19 cellular contexts compared by ENCODE assay signal in genomic region chr2:207111757-207112156, GRCh38.
"Had no signal": no experiment of that assay in that cellular context is flagged by ENCODE, and none has a peak within 500 bp of the region (broad histone marks: within the 10 kb centered on the region; RNA-seq: fewer than 3 reads in every experiment).

No MANE protein-coding gene starts in this region.

- H3K4me1 ChIP-seq: parathyroid adenoma had no signal

- H3K27me3 Mint-ChIP-seq: activated CD4-positive, alpha-beta memory T cell treated with anti-CD3 and anti-CD28 coated beads for 36 hours; stimulated activated memory B cell treated with anti-CD40 and anti-IgM and Interleukin-4, amounts not matched to agents 10 μg/mL and 1 μg/mL and 100 μg/mL, for 72 hours had no signal

- H3K4me3 Mint-ChIP-seq: activated B cell treated with CpG ODN at 0.5 μM for 24 hours; activated CD4-positive, alpha-beta memory T cell treated with anti-CD3 and anti-CD28 coated beads for 36 hours; stimulated activated memory B cell treated with anti-CD40 and anti-IgM and Interleukin-4, amounts not matched to agents 10 μg/mL and 1 μg/mL and 100 μg/mL, for 72 hours had no signal

- H2AFZ ChIP-seq: parathyroid adenoma had no signal

- H3K79me2 ChIP-seq: parathyroid adenoma had no signal

- H3K27ac Mint-ChIP-seq: activated B cell treated with CpG ODN at 0.5 μM for 24 hours; activated CD4-positive, alpha-beta memory T cell treated with anti-CD3 and anti-CD28 coated beads for 36 hours; stimulated activated memory B cell treated with anti-CD40 and anti-IgM and Interleukin-4, amounts not matched to agents 10 μg/mL and 1 μg/mL and 100 μg/mL, for 72 hours had no signal

- H3K27ac ChIP-seq: esophagus muscularis mucosa, parathyroid adenoma, sigmoid colon, tibial nerve had no signal

- H3K9me3 ChIP-seq: esophagus muscularis mucosa, gastroesophageal sphincter, lower lobe of right lung, sigmoid colon, tibial nerve had no signal

- H3K9ac ChIP-seq: parathyroid adenoma had no signal

- DNase-seq: activated B cell treated with CpG ODN at 0.5 μM for 24 hours; activated CD4-positive, alpha-beta memory T cell treated with anti-CD3 and anti-CD28 coated beads for 36 hours; activated CD4-positive, alpha-beta T cell treated with anti-CD3 and anti-CD28 coated beads for 4 hours; activated T-cell treated with anti-CD3 and anti-CD28 coated beads for 4 hours; aorta; cortex of kidney; effector CD4-positive, alpha-beta T cell; left cardiac atrium; lower lobe of right lung; sigmoid colon; stimulated activated CD4-positive, alpha-beta T cell treated with anti-CD3 and anti-CD28 coated beads, Interleukin-4, amount 100 ng/mL, for 4 hours; T-helper 1 cell; T-helper 9 cell had no signal

- ATAC-seq: gastroesophageal sphincter; left cardiac atrium; lower lobe of right lung; SK-N-SH treated with all-trans-retinoic acid at 6 μM for 48 hours; stimulated activated memory B cell treated with anti-CD40 and anti-IgM and Interleukin-4, amounts not matched to agents 10 μg/mL and 1 μg/mL and 100 μg/mL, for 72 hours had no signal

- H3K9me3 Mint-ChIP-seq: activated B cell treated with CpG ODN at 0.5 μM for 24 hours; activated CD4-positive, alpha-beta memory T cell treated with anti-CD3 and anti-CD28 coated beads for 36 hours; stimulated activated memory B cell treated with anti-CD40 and anti-IgM and Interleukin-4, amounts not matched to agents 10 μg/mL and 1 μg/mL and 100 μg/mL, for 72 hours had no signal

- H3K27me3 ChIP-seq: esophagus muscularis mucosa, gastroesophageal sphincter, sigmoid colon, tibial nerve had no signal

- H3K4me3 ChIP-seq: esophagus muscularis mucosa, gastroesophageal sphincter, lower lobe of right lung, sigmoid colon, tibial nerve had no signal
